8 cellular contexts compared by ENCODE assay signal in the genomic region with DNA sequence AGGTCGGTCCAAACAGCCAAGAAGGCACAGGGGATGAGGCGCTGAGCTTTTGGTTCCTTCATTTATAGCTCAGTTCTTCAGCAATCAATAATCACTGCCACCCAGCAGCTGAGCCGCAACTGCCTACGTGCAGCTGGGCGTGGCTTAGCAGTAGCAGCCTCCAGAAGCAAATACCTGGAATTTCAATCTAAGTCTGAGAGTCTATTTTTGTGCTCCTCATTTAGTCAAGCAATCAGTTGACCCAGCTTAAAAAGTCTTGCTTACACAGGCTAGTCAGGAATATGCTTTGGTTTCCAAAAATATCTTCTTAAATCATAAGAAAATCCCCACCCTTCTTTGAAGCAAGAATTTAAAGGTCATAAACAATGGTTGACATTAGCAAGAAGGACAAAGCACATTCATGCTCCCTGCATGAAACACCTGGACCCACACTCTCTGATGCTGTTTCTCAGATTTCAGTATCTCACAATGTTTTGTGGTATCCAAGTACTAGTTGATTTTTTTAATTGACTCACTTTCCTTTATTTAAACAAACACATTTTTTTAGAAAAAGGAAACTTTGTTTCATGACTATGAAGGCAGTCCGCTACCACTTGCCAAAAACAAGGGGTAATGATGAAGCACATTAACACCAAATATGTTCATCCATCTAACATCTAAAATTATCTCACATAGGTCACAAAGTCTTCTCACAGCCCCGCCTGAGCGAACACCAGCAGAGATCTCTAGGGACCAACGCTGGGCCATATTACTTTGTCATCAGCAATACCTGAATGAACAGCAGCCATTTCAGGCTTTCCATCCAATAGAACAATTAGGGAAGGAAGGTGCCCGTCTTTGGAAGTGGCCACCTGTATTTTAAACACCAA.
DNase-seq lines count a peak whose midpoint lies in the region; ATAC-seq and TF ChIP-seq lines count a peak whose summit lies in the region.

No MANE protein-coding gene starts in this region.

- no peak overlapping the region for H3K56ac ChIP-seq in IMR-90 (ENCODE audit: extremely low read depth, insufficient read depth, low read length)

- no peaks in the 10 kb centered on the region for H3K9me3 ChIP-seq in IMR-90 (ENCODE audit: control insufficient read depth, insufficient read depth, low read length)
- H3K9me3 ChIP-seq in tibial artery = no peaks in the 10 kb centered on the region
- no peaks in the 10 kb centered on the region for H3K9me3 ChIP-seq in A673 (ENCODE audit: low read depth, low read length, poor library complexity, severe bottlenecking)
- no peaks in the 10 kb centered on the region for H3K9me3 ChIP-seq in HAP-1

- H3K27me3 ChIP-seq in IMR-90 (ENCODE audit: control insufficient read depth, insufficient read depth, low read length) (no peaks in the 10 kb centered on the region), tibial artery (no peaks in the 10 kb centered on the region), A673 (replicated peaks; ENCODE audit: insufficient read depth, low read depth, low read length, poor library complexity) (no peaks in the 10 kb centered on the region), HAP-1 (ENCODE audit: low read depth) (no peaks in the 10 kb centered on the region; the same call in 1 of the 2 replicates)

- peak overlapping the region; percentile 73 for H3K4ac ChIP-seq in IMR-90 (ENCODE audit: low read depth, low read length)

- intact Hi-C loops in activated naive CD4-positive, alpha-beta T cell treated with anti-CD3 and anti-CD28 coated beads for 36 hours (cut with micrococcal nuclease) = loop anchor here (2.0 to 10.0 kb wide), 2 partner anchors 92 to 1056 kb away; no protein-coding TSS in a partner anchor
- intact Hi-C loops in IMR-90 (cut with micrococcal nuclease) (no loop called here), head of caudate nucleus (cut with DNase I) (no loop called here), tibial artery (cut with DNase I; ENCODE audit: low total_unique reads) (no loop called here), A673 (cut with micrococcal nuclease; ENCODE audit: unreplicated experiment) (no loop called here)

- no peak overlapping the region for H3K4me3 ChIP-seq in IMR-90 (ENCODE audit: insufficient read depth, low read depth, low read length)
- H3K4me3 ChIP-seq in tibial artery = no peak overlapping the region
- no peak overlapping the region for H3K4me3 ChIP-seq in A673 (ENCODE audit: low read depth, low read length, poor library complexity, severe bottlenecking)
- H3K4me3 ChIP-seq in HAP-1 = no peak overlapping the region

- no peak overlapping the region for H3K9ac ChIP-seq in IMR-90 (ENCODE audit: low read depth, low read length)

- no peak overlapping the region for H2AFZ ChIP-seq in IMR-90 (replicated peaks; ENCODE audit: low read length, poor library complexity)

- peak overlapping the region; percentile 45; the same call in 1 of the 2 replicates for H3K27ac ChIP-seq in IMR-90 (ENCODE audit: insufficient read depth, low read length)
- H3K27ac ChIP-seq in tibial artery = peak overlapping the region; percentile 44 to 52
- no peak overlapping the region for H3K27ac ChIP-seq in A673 (ENCODE audit: low read depth, low read length, poor library complexity, severe bottlenecking)

- CTCF ChIA-PET in activated naive CD4-positive, alpha-beta T cell treated with anti-CD3 and anti-CD28 coated beads for 36 hours (lab: Charles Lee) = no interaction called here
- CTCF ChIA-PET in IMR-90 (lab: Yijun Ruan, JAX) = interaction anchor here (0.9 kb wide), 1 partner anchor 16 kb away, joined by 3 read pairs; no protein-coding TSS in a partner anchor
- CTCF ChIA-PET in A673 (lab: Charles Lee) = no interaction called here

- H3K14ac ChIP-seq in IMR-90 (replicated peaks; ENCODE audit: low read depth, low read length) = 0 out of 2 replicates have a peak overlapping the region, but pooled peaks have one; percentile 56

- TF ChIP-seq CTCF in IMR-90 (conservative IDR thresholded peaks at IDR 0.05; ENCODE audit: low read depth, low read length) (no peak), tibial artery (IDR thresholded peaks at IDR 0.05) (no peak), A673 (conservative IDR thresholded peaks at IDR 0.05; ENCODE audit: low read depth, low read length) (no peak)

- peak overlapping the region; percentile 17; the same call in 1 of the 2 replicates for H4K91ac ChIP-seq in IMR-90 (ENCODE audit: insufficient read depth, low read depth, low read length)

- peaks cover 4% of the 10 kb centered on the region; the same call in 1 of the 2 replicates for H4K20me1 ChIP-seq in IMR-90 (ENCODE audit: insufficient read depth, low read length)

- H2BK5ac ChIP-seq in IMR-90 (ENCODE audit: low read depth, low read length, poor library complexity, severe bottlenecking) = peak overlapping the region; percentile 37

- H3K4me1 ChIP-seq in IMR-90 (ENCODE audit: control insufficient read depth, insufficient read depth, low read length) (peaks cover 20% of the 10 kb centered on the region), tibial artery (peaks cover 0 to 53% (median 23%) of the 10 kb centered on the region in 4 donors), A673 (ENCODE audit: insufficient read depth, low read length, poor library complexity, severe bottlenecking) (no peaks in the 10 kb centered on the region), HAP-1 (no peaks in the 10 kb centered on the region; the same call in 1 of the 2 replicates)

- in situ Hi-C loops in IMR-90 (cut with MboI; ENCODE audit: low sequenced_read_pairs) (no loop called here), HAP-1 (cut with MboI; ENCODE audit: low sequenced_read_pairs) (no loop called here)

- no peak overlapping the region for H3K4me2 ChIP-seq in IMR-90 (ENCODE audit: low read depth, low read length)

- no peak overlapping the region for H3K4me3 Mint-ChIP-seq in activated naive CD4-positive, alpha-beta T cell treated with anti-CD3 and anti-CD28 coated beads for 36 hours

- peaks cover 27 to 58% of the 10 kb centered on the region in 2 experiments for H3K79me1 ChIP-seq in IMR-90 (ENCODE audit: low read depth in 1 of 2, low read length in 2 of 2)

- POLR2A ChIA-PET in IMR-90 (lab: Charles Lee; ENCODE audit: unreplicated experiment) = no interaction called here
- POLR2A ChIA-PET in A673 (lab: Charles Lee; ENCODE audit: low non-redundant PET) = no interaction called here

- H3K23ac ChIP-seq in IMR-90 (ENCODE audit: low read depth, low read length) = peak overlapping the region; percentile 17; the same call in 1 of the 2 replicates

- H2BK120ac ChIP-seq in IMR-90 (ENCODE audit: low read depth, low read length) = peak overlapping the region; percentile 75; the same call in 1 of the 2 replicates

- peaks cover 72% of the 10 kb centered on the region for H3K4me1 Mint-ChIP-seq in activated naive CD4-positive, alpha-beta T cell treated with anti-CD3 and anti-CD28 coated beads for 36 hours (ENCODE audit: low read depth)

- H3K9me3 Mint-ChIP-seq in activated naive CD4-positive, alpha-beta T cell treated with anti-CD3 and anti-CD28 coated beads for 36 hours = no peaks in the 10 kb centered on the region

- peak overlapping the region; percentile 9; the same call in 1 of the 2 replicates for H4K5ac ChIP-seq in IMR-90 (ENCODE audit: low read depth, low read length)

- no peak overlapping the region; a peak in 1 of 4 replicates for H4K8ac ChIP-seq in IMR-90 (ENCODE audit: low read depth in 2 of 2, low read length in 2 of 2)

- peak; percentile 59 for ATAC-seq in IMR-90 (ENCODE audit: low read depth)
- no peak for ATAC-seq in HG03439 (IDR thresholded peaks at IDR 0.05; ENCODE audit: unreplicated experiment)

- dilution Hi-C loops in IMR-90 (cut with HindIII; ENCODE audit: low sequenced_read_pairs, unreplicated experiment) = no loop called here

- H2BK20ac ChIP-seq in IMR-90 (ENCODE audit: low read depth, low read length) = peak overlapping the region; percentile 82

- peak; percentile 35 for DNase-seq in activated naive CD4-positive, alpha-beta T cell treated with anti-CD3 and anti-CD28 coated beads for 36 hours
- no peak for DNase-seq in activated naive CD4-positive, alpha-beta T cell treated with anti-CD3 and anti-CD28 coated beads, Interleukin-2, amount 50 U/mL, for 16 hours
- DNase-seq in IMR-90 = peak; percentile 90
- DNase-seq in head of caudate nucleus = peak in 25 of 42 donors; percentile 21 to 71 (median 39)
- DNase-seq in tibial artery = no peak
- no peak for DNase-seq in A673 (ENCODE audit: low spot score)
- no peak for DNase-seq in HAP-1 (ENCODE audit: low spot score in 2 of 2)

- H3K18ac ChIP-seq in IMR-90 (ENCODE audit: low read depth, low read length) = peak overlapping the region; percentile 24; the same call in 1 of the 2 replicates

- peak overlapping the region; percentile 78 for H2AK9ac ChIP-seq in IMR-90 (replicated peaks; ENCODE audit: low read depth, low read length, poor library complexity)

- TF ChIP-seq RAD21 in IMR-90 (IDR thresholded peaks at IDR 0.05; ENCODE audit: low read length) = no peak

- peak overlapping the region; percentile 26; the same call in 1 of the 3 replicates for H2BK15ac ChIP-seq in IMR-90 (ENCODE audit: low read depth, low read length)

- H3K27me3 Mint-ChIP-seq in activated naive CD4-positive, alpha-beta T cell treated with anti-CD3 and anti-CD28 coated beads for 36 hours (ENCODE audit: low read depth) = no peaks in the 10 kb centered on the region

- H3K36me3 Mint-ChIP-seq in activated naive CD4-positive, alpha-beta T cell treated with anti-CD3 and anti-CD28 coated beads for 36 hours (ENCODE audit: low read depth) = peaks cover 60% of the 10 kb centered on the region

- H3K9me1 ChIP-seq in IMR-90 (ENCODE audit: insufficient read depth, low read length) = peaks cover 25% of the 10 kb centered on the region

- BruUV-seq in IMR-90 (replicated peaks; lab: Mats Ljungman, UMichigan) (no TSS peak), A673 (replicated peaks; lab: Mats Ljungman, UMichigan) (no TSS peak)

- 83% methylated on average over 7 of the region's 10 CpGs; no CpG with 5 or more reads in 1 of the 2 experiments for WGBS in IMR-90 (ENCODE audit: extremely low coverage in 2 of 2, insufficient read length in 1 of 2), 2 experiments

- H3K27ac Mint-ChIP-seq in activated naive CD4-positive, alpha-beta T cell treated with anti-CD3 and anti-CD28 coated beads for 36 hours = peak overlapping the region; percentile 76

- no peak for TF ChIP-seq POLR2A in IMR-90 (IDR thresholded peaks at IDR 0.05; ENCODE audit: low read depth, low read length)

- H2AK5ac ChIP-seq in IMR-90 (ENCODE audit: low read depth, low read length) = peak overlapping the region; percentile 78; the same call in 1 of the 2 replicates

- H3K36me3 ChIP-seq in IMR-90 (ENCODE audit: control insufficient read depth, insufficient read depth, low read length) (peaks cover 36% of the 10 kb centered on the region), tibial artery (peaks cover 0 to 38% (median 6%) of the 10 kb centered on the region in 3 donors), A673 (ENCODE audit: insufficient read depth, low read length, poor library complexity, severe bottlenecking) (no peaks in the 10 kb centered on the region), HAP-1 (replicated peaks) (no peaks in the 10 kb centered on the region; the same call in 1 of the 2 replicates)

TF ChIP-seq in IMR-90, 13 proteins besides CTCF, POLR2A, EP300 and RAD21:
- no peak for TF ChIP-seq MXI1 (IDR thresholded peaks at IDR 0.05; ENCODE audit: borderline replicate concordance, low read depth, low read length)
- TF ChIP-seq FOS (IDR thresholded peaks at IDR 0.05; ENCODE audit: low read depth, low read length) = peak; percentile 19; the same call in 1 of the 2 replicates
- TF ChIP-seq RFX5 (IDR thresholded peaks at IDR 0.05; ENCODE audit: low read depth, low read length) = no peak

Comparison
In these comparisons a context has a peak if more than half of its experiments do, and no peak if none do; other contexts are left out.
1. DNase-seq: peak in activated naive CD4-positive, alpha-beta T cell treated with anti-CD3 and anti-CD28 coated beads for 36 hours (single experiment), IMR-90 (single experiment) and head of caudate nucleus (25 of 42); none in activated naive CD4-positive, alpha-beta T cell treated with anti-CD3 and anti-CD28 coated beads, Interleukin-2, amount 50 U/mL, for 16 hours (single experiment), tibial artery (0 of 2), A673 (single experiment) and HAP-1 (0 of 2).